In genomic region chr6:27293436-27294152, GRCh38 we compare ENCODE assay signal across 1 cellular context.
A peak's percentile ranks its signal among the peaks of the same experiment; 100 is the strongest.
TF ChIP-seq lines count a peak whose summit lies in the region.

No MANE protein-coding gene starts in this region.

TF ChIP-seq in K562, 482 proteins besides CTCF, POLR2A, EP300 and RAD21 (continued from another document and continues in another):
- TF ChIP-seq RERE (CRISPR knock-in tag; IDR thresholded peaks at IDR 0.05; ENCODE audit: borderline replicate concordance), result no peak
- TF ChIP-seq ZBTB40 (IDR thresholded peaks at IDR 0.05), result peak; percentile 79
- no peak for TF ChIP-seq ZBTB40 (CRISPR knock-in tag; IDR thresholded peaks at IDR 0.05)
- peak in 1 of 2 experiments; percentile 50; a peak in 1 of 3 replicates for TF ChIP-seq CBX3 (IDR thresholded peaks at IDR 0.05; ENCODE audit: borderline replicate concordance in 1 of 2, low read length in 2 of 2)
- 0 out of 2 replicates have a peak, but pooled peaks have one; percentile 18 for TF ChIP-seq SMARCA5 (IDR thresholded peaks at IDR 0.05)
- TF ChIP-seq TBL1XR1 (IDR thresholded peaks at IDR 0.05; ENCODE audit: low read length in 2 of 2), result peak in 1 of 2 experiments; percentile 26; a peak in 2 of 4 replicates
- TF ChIP-seq BRD4 (IDR thresholded peaks at IDR 0.05), result 0 out of 2 replicates have a peak, but pooled peaks have one; percentile 66
- TF ChIP-seq STAT5A (IDR thresholded peaks at IDR 0.05; ENCODE audit: borderline replicate concordance, low read length), result no peak
- TF ChIP-seq MEF2D (tag; conservative IDR thresholded peaks at IDR 0.05; ENCODE audit: low read depth), result 0 out of 2 replicates have a peak, but pooled peaks have one; percentile 25
- peak in 1 of 2 experiments; percentile 22 for TF ChIP-seq E2F6 (IDR thresholded peaks at IDR 0.05; ENCODE audit: borderline replicate concordance in 1 of 2, extremely low read depth in 1 of 2, insufficient read depth in 1 of 2, insufficient read length in 1 of 2, low read depth in 1 of 2, low read length in 1 of 2, poor library complexity in 1 of 2, severe bottlenecking in 1 of 2)
- TF ChIP-seq NCOA6 (IDR thresholded peaks at IDR 0.05), result no peak
- TF ChIP-seq SRSF3 (IDR thresholded peaks at IDR 0.05; ENCODE audit: insufficient read depth, low read length), result no peak
- TF ChIP-seq ZBTB8A (IDR thresholded peaks at IDR 0.05; ENCODE audit: partially characterized antibody), result peak; percentile 41
- TF ChIP-seq ATF6 (CRISPR knock-in tag; IDR thresholded peaks at IDR 0.05), result no peak
- TF ChIP-seq PKNOX1 (IDR thresholded peaks at IDR 0.05), result no peak
- TF ChIP-seq LCOR (CRISPR knock-in tag; IDR thresholded peaks at IDR 0.05), result no peak
- TF ChIP-seq GATAD2B (IDR thresholded peaks at IDR 0.05; ENCODE audit: borderline replicate concordance), result peak; percentile 42; the same call in 1 of the 2 replicates
- TF ChIP-seq WHSC1 (IDR thresholded peaks at IDR 0.05; ENCODE audit: low read length), result no peak
- peak; percentile 33; the same call in 1 of the 2 replicates for TF ChIP-seq CHAMP1 (IDR thresholded peaks at IDR 0.05)
- TF ChIP-seq PHF20 (IDR thresholded peaks at IDR 0.05; ENCODE audit: partially characterized antibody), result no peak
- TF ChIP-seq FOSL1 (tag; conservative IDR thresholded peaks at IDR 0.05), result peak; percentile 42; the same call in 1 of the 2 replicates
- peak; percentile 59 for TF ChIP-seq ZNF24 (IDR thresholded peaks at IDR 0.05)
